Comparison of ENCODE assay signal across 22 cellular contexts in genomic region chr15:92565351-92566125, GRCh38.
"Had no signal": no experiment of that assay in that cellular context is flagged by ENCODE, and none has a peak within 500 bp of the region (broad histone marks: within the 10 kb centered on the region; RNA-seq: fewer than 3 reads in every experiment).

No MANE protein-coding gene starts in this region.

- H3K4me2 ChIP-seq: KMS-11, SK-N-SH had no signal

- DNase-seq: IMR-90, Kasumi-1, MM.1S, NCI-H1092 treated with DMSO at 0.1 percent for 48 hours, NCI-H1436, NCI-H187, NCI-H2029, NCI-H2081 treated with DMSO at 0.1 percent for 48 hours, NCI-H2171, NCI-H226, NCI-H446, NCI-H510A, NCI-H524 treated with DMSO at 0.1 percent for 48 hours, NCI-H69, NCI-H774, SHP77, SK-N-SH, SW 1271 had no signal

- H3K27ac ChIP-seq: KMS-11, RWPE1 had no signal

- FAIRE-seq: HepG2 had no signal

- ATAC-seq: HepG2, Panc1 had no signal

- H3K9ac ChIP-seq: KMS-11, SK-N-SH had no signal

- H3K9me3 ChIP-seq: SK-N-SH had no signal
